1 cellular context compared by ENCODE assay signal in the genomic region with DNA sequence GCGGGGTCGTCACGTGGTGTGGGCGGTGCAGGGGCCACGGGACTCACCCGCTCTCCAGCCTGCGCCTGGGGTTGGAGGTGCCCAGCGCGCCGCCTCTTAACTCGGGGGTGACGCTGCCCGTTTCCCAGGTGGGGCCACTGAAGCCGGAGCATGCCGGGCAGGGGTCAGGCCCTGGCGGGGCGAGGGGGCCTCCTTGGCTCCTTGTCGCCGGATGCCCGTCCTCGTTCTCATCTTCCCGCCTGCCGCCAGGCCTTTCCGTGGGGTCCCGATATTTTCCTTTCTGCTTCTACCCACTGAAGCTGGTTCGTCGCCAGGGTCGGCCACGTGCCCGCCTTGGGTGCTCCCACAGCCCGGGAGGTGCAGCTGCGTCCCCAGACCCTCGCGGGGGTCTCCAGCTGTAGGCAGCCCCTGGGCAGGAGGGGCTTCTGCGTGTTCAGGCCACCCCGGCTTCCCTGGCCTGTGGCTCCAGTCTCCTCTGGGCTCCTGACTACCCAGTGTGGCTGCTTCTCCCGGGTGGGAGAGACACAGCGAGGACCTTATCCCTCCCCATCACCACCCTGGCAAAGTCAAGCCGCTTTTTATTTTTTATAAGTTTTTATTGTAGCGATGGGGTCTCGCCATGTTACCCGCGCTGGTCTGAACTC.
TF ChIP-seq lines count a peak whose summit lies in the region.

No MANE protein-coding gene starts in this region.

TF ChIP-seq in GM12878, 131 proteins besides CTCF, POLR2A, EP300 and RAD21 (continued from another document):
- TF ChIP-seq ZNF274 (IDR thresholded peaks at IDR 0.05; ENCODE audit: insufficient read depth, insufficient read length), result no peak
- TF ChIP-seq, protein P1, sequence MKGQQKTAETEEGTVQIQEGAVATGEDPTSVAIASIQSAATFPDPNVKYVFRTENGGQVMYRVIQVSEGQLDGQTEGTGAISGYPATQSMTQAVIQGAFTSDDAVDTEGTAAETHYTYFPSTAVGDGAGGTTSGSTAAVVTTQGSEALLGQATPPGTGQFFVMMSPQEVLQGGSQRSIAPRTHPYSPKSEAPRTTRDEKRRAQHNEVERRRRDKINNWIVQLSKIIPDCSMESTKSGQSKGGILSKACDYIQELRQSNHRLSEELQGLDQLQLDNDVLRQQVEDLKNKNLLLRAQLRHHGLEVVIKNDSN (IDR thresholded peaks at IDR 0.05; ENCODE audit: borderline replicate concordance, extremely low read length, insufficient read depth, low read depth, low read length), result no peak
- no peak for TF ChIP-seq NR2F1 (conservative IDR thresholded peaks at IDR 0.05)
- TF ChIP-seq, protein P2, sequence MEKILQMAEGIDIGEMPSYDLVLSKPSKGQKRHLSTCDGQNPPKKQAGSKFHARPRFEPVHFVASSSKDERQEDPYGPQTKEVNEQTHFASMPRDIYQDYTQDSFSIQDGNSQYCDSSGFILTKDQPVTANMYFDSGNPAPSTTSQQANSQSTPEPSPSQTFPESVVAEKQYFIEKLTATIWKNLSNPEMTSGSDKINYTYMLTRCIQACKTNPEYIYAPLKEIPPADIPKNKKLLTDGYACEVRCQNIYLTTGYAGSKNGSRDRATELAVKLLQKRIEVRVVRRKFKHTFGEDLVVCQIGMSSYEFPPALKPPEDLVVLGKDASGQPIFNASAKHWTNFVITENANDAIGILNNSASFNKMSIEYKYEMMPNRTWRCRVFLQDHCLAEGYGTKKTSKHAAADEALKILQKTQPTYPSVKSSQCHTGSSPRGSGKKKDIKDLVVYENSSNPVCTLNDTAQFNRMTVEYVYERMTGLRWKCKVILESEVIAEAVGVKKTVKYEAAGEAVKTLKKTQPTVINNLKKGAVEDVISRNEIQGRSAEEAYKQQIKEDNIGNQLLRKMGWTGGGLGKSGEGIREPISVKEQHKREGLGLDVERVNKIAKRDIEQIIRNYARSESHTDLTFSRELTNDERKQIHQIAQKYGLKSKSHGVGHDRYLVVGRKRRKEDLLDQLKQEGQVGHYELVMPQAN (conservative IDR thresholded peaks at IDR 0.05), result no peak
- TF ChIP-seq YBX1 (IDR thresholded peaks at IDR 0.05), result no peak
- no peak for TF ChIP-seq GABPA (IDR thresholded peaks at IDR 0.05; ENCODE audit: low read depth)
- TF ChIP-seq, protein P3, sequence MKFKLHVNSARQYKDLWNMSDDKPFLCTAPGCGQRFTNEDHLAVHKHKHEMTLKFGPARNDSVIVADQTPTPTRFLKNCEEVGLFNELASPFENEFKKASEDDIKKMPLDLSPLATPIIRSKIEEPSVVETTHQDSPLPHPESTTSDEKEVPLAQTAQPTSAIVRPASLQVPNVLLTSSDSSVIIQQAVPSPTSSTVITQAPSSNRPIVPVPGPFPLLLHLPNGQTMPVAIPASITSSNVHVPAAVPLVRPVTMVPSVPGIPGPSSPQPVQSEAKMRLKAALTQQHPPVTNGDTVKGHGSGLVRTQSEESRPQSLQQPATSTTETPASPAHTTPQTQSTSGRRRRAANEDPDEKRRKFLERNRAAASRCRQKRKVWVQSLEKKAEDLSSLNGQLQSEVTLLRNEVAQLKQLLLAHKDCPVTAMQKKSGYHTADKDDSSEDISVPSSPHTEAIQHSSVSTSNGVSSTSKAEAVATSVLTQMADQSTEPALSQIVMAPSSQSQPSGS (IDR thresholded peaks at IDR 0.05; ENCODE audit: low read length), result no peak
TF ChIP-seq in GM12878: peak in this region for 15.
